11 cellular contexts compared by ENCODE assay signal in the genomic region with DNA sequence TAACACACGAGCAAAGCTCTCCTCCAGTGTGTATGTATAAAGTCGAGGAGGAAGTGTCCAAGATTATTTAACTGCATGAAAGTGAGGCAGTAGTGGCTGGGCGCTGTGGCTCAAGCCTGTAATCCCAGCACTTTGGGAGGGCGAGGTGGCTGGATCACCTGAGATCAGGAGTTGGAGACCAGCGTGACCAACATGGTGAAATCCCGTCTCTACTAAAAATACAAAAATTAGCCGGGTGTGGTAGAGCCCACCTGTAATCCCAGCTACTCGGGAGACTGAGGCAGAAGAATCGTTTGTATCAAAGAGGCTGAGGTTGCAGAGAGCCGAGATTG. TPM values are rescaled to one million over a fixed set of nuclear protein-coding genes. Genes with fewer than 3 reads are reported as not detected.
A peak's percentile ranks its signal among the peaks of the same experiment; 100 is the strongest.
DNase-seq lines count a peak whose midpoint lies in the region; ATAC-seq, FAIRE-seq and TF ChIP-seq lines count a peak whose summit lies in the region.
"Had no signal": no experiment of that assay in that cellular context is flagged by ENCODE, and none has a peak within 500 bp of the region (broad histone marks: within the 10 kb centered on the region; RNA-seq: fewer than 3 reads in every experiment).

No MANE protein-coding gene starts in this region.

- H3K27ac Mint-ChIP-seq in T-helper 2 cell treated with Interferon-gamma antibody and Interleukin-4, amounts not matched to agents 5 μg/mL and 100 μg/mL, for 36 hours: peak overlapping the region; percentile 13
- peak overlapping the region; percentile 59 to 91 (median 69) for H3K27ac Mint-ChIP-seq in nephron
- H3K27ac Mint-ChIP-seq: activated naive CD4-positive, alpha-beta T cell treated with anti-CD3 and anti-CD28 coated beads for 36 hours had no signal

- no peak overlapping the region for H3K4me3 ChIP-seq in OCI-LY1 (ENCODE audit: low read depth, low read length, poor library complexity, severe bottlenecking)
- no peak overlapping the region for H3K4me3 ChIP-seq in K562

- H3K4me3 Mint-ChIP-seq in T-helper 2 cell treated with Interferon-gamma antibody and Interleukin-4, amounts not matched to agents 5 μg/mL and 100 μg/mL, for 36 hours: peak overlapping the region; percentile 90
- H3K4me3 Mint-ChIP-seq in nephron: peak overlapping the region; percentile 96 to 98 (median 98)

- intact Hi-C loops in K562 (cut with micrococcal nuclease): loop anchor here (1.0 to 5.0 kb wide), 7 partner anchors 51 to 260 kb away; no protein-coding TSS in a partner anchor
- intact Hi-C loops in left ventricle myocardium superior (cut with micrococcal nuclease): loop anchor here (10.0 kb wide), 1 partner anchor 257 kb away; the partner anchor contains the start of gene ZNF69

- ATAC-seq in K562 (no peak), HG02840 (IDR thresholded peaks at IDR 0.05; ENCODE audit: low FRiP score, unreplicated experiment) (no peak), GM19397 (IDR thresholded peaks at IDR 0.05; ENCODE audit: unreplicated experiment) (no peak), left ventricle myocardium superior (no peak)

- TF ChIP-seq POLR2A in K562 (conservative IDR thresholded peaks at IDR 0.05): no peak

- no peaks in the 10 kb centered on the region for H3K27me3 Mint-ChIP-seq in T-helper 2 cell treated with Interferon-gamma antibody and Interleukin-4, amounts not matched to agents 5 μg/mL and 100 μg/mL, for 36 hours (ENCODE audit: low read depth)
- H3K27me3 Mint-ChIP-seq in nephron (ENCODE audit: low read depth): peaks cover 3% of the 10 kb centered on the region

- no peaks in the 10 kb centered on the region for H3F3A ChIP-seq in OCI-LY1 (ENCODE audit: insufficient read depth, low read length)

- POLR2A ChIA-PET in K562 (lab: Yijun Ruan, JAX): no interaction called here

- no peak overlapping the region for H3K27ac ChIP-seq in OCI-LY1 (ENCODE audit: low read depth, low read length, poor library complexity, severe bottlenecking)
- no peak overlapping the region for H3K27ac ChIP-seq in K562 (ENCODE audit: extremely low read depth, low read depth, low read length)

- no peak for TF ChIP-seq EP300 in K562 (IDR thresholded peaks at IDR 0.05; ENCODE audit: low read length)

- H3K79me2 ChIP-seq in OCI-LY1 (ENCODE audit: insufficient read depth, low read length): no peaks in the 10 kb centered on the region
- no peaks in the 10 kb centered on the region; the same call in 2 of the 3 replicates for H3K79me2 ChIP-seq in K562 (ENCODE audit: control insufficient read depth, insufficient read depth, low read length)

- H3K4me1 Mint-ChIP-seq in T-helper 2 cell treated with Interferon-gamma antibody and Interleukin-4, amounts not matched to agents 5 μg/mL and 100 μg/mL, for 36 hours (ENCODE audit: low read depth): peaks cover 31% of the 10 kb centered on the region
- H3K4me1 Mint-ChIP-seq in nephron: peaks cover 24% of the 10 kb centered on the region

- H3K9me2 ChIP-seq in OCI-LY1 (ENCODE audit: low read depth, low read length): no peaks in the 10 kb centered on the region

- peaks cover 37% of the 10 kb centered on the region for H3K36me3 Mint-ChIP-seq in T-helper 2 cell treated with Interferon-gamma antibody and Interleukin-4, amounts not matched to agents 5 μg/mL and 100 μg/mL, for 36 hours (ENCODE audit: low read depth)
- peaks cover 91% of the 10 kb centered on the region for H3K36me3 Mint-ChIP-seq in nephron (ENCODE audit: low read depth)

- H3K9me3 ChIP-seq in OCI-LY1 (ENCODE audit: low read length): peaks cover 12% of the 10 kb centered on the region
- H3K9me3 ChIP-seq in K562 (replicated peaks; ENCODE audit: control insufficient read depth, insufficient read depth, low read depth, low read length): peaks cover 5% of the 10 kb centered on the region; the same call in 1 of the 2 replicates

- H2AFZ ChIP-seq in OCI-LY1 (ENCODE audit: low read length): no peak overlapping the region
- H2AFZ ChIP-seq in K562 (ENCODE audit: low read depth, low read length): peak overlapping the region; percentile 87

- FAIRE-seq in K562 (lab: Jason Lieb, UNC): no peak
- FAIRE-seq: A204.1, colon had no signal

- DNase-seq in T-helper 2 cell treated with Interferon-gamma antibody and Interleukin-4, amounts not matched to agents 5 μg/mL and 100 μg/mL, for 36 hours (ENCODE audit: low spot score): no peak
- no peak for DNase-seq in T-helper 2 cell
- DNase-seq in K562 (ENCODE audit: extremely low read depth in 1 of 4, low spot score in 3 of 4): no peak
- DNase-seq in left ventricle myocardium superior: no peak

- in situ Hi-C loops in K562 (cut with MboI): loop anchor here (5.0 to 10.0 kb wide), 3 partner anchors 264 to 479 kb away; partner anchors contain the start of gene ZNF491

- CTCF ChIA-PET in K562 (lab: Yijun Ruan, JAX; ENCODE audit: low intra/inter-chr PET ratio): interaction anchor here (0.6 to 1.2 kb wide), 3 partner anchors 82 to 374 kb away, joined by 3 to 7 read pairs (median 4); no protein-coding TSS in a partner anchor

- H3K4me2 ChIP-seq in OCI-LY1 (ENCODE audit: low read length) (peak overlapping the region; percentile 78), K562 (ENCODE audit: insufficient read depth, low read length) (peak overlapping the region; percentile 85)

- no peak for TF ChIP-seq CTCF in OCI-LY1 (IDR thresholded peaks at IDR 0.05; ENCODE audit: low read length)
- no peak for TF ChIP-seq CTCF in K562 (IDR thresholded peaks at IDR 0.05 in 2 of 3, conservative IDR thresholded peaks at IDR 0.05 in 1 of 3; ENCODE audit: insufficient read depth in 2 of 3, low read depth in 1 of 3, low read length in 3 of 3)
- no peak for TF ChIP-seq CTCF in nephron (IDR thresholded peaks at IDR 0.05; ENCODE audit: unreplicated experiment in 3 of 3)

- peaks cover 23% of the 10 kb centered on the region for H3K9me3 Mint-ChIP-seq in T-helper 2 cell treated with Interferon-gamma antibody and Interleukin-4, amounts not matched to agents 5 μg/mL and 100 μg/mL, for 36 hours
- H3K9me3 Mint-ChIP-seq in nephron: peaks cover 36% of the 10 kb centered on the region

- H3K9ac ChIP-seq in OCI-LY1 (ENCODE audit: low read length) (no peak overlapping the region), K562 (ENCODE audit: insufficient read depth in 1 of 2, low read depth in 2 of 2, low read length in 2 of 2) (no peak overlapping the region)

- H3K36me3 ChIP-seq in OCI-LY1 (ENCODE audit: insufficient read depth, low read length): peaks cover 5% of the 10 kb centered on the region
- H3K36me3 ChIP-seq in K562 (ENCODE audit: control insufficient read depth, insufficient read depth, low read length): peaks cover 3% of the 10 kb centered on the region; the same call in 1 of the 3 replicates

- no peaks in the 10 kb centered on the region for H3K9me1 ChIP-seq in K562 (ENCODE audit: control insufficient read depth, insufficient read depth, low read length)

- H4K20me1 ChIP-seq in OCI-LY1 (ENCODE audit: insufficient read depth, low read length): no peaks in the 10 kb centered on the region
- H4K20me1 ChIP-seq in K562 (replicated peaks; ENCODE audit: control insufficient read depth, insufficient read depth, low read length): no peaks in the 10 kb centered on the region

- BruUV-seq in K562 (replicated peaks; lab: Mats Ljungman, UMichigan): no TSS peak

- 18% methylated on average over 10 of the region's 10 CpGs for WGBS in K562 (ENCODE audit: insufficient coverage, low coverage, missing lambda C conversion rate)

- no peaks in the 10 kb centered on the region for H3K27me3 ChIP-seq in OCI-LY1 (ENCODE audit: insufficient read depth, low read length)
- H3K27me3 ChIP-seq in K562 (ENCODE audit: control insufficient read depth in 2 of 2, insufficient read depth in 2 of 2, low read length in 2 of 2): no peaks in the 10 kb centered on the region; a peak in 1 of 5 replicates

- no peak for TF ChIP-seq RAD21 in K562 (CRISPR knock-in tag; conservative IDR thresholded peaks at IDR 0.05 in 1 of 2, IDR thresholded peaks at IDR 0.05 in 1 of 2)

- H3K4me1 ChIP-seq in OCI-LY1 (ENCODE audit: insufficient read depth, low read length, severe bottlenecking): peaks cover 22% of the 10 kb centered on the region
- H3K4me1 ChIP-seq in K562 (replicated peaks in 1 of 2; ENCODE audit: control insufficient read depth in 2 of 2, insufficient read depth in 2 of 2, low read length in 2 of 2): peaks cover 5 to 12% of the 10 kb centered on the region in 2 experiments; a peak in 4 of 5 replicates

RNA-seq across cellular contexts. Expression of gene ZNF20, which starts 1.2 kb away (rescaled TPM):
- 5.6 and 8.3 TPM in 2 replicates for total RNA-seq in K562 (2011; cell fraction: chromatin; rRNA removed; ENCODE audit: low replicate concordance)
- 6.7 and 7.5 TPM in 2 replicates for total RNA-seq in K562 (2011; cell fraction: nucleolus; rRNA removed)
- 6.6 and 6.7 TPM in 2 replicates for total RNA-seq in K562 (2011; cell fraction: nucleoplasm; rRNA removed)
- total RNA-seq in K562 (2014; rRNA removed) (1.2 and 2.2 TPM in 2 replicates), K562 (2014; rRNA removed; fragmentation: Illumina TruSeq; extraction: Trizol) (3.1 and 3.3 TPM in 2 replicates), K562 (2015; rRNA removed; fragmentation: Illumina TruSeq; extraction: Trizol) (3.7 and 4.1 TPM in 2 replicates), K562 (2021) (1.7 and 3.2 TPM in 2 replicates), left ventricle myocardium superior (1.8 TPM)
- polyA plus RNA-seq in K562 (2011; rRNA removed) (1.7 and 2.4 TPM in 2 replicates), K562 (2014; fragmentation: Illumina TruSeq; extraction: Trizol) (1.3 and 1.4 TPM in 2 replicates), K562 (2014; fragmentation: Nextera tagmentation; extraction: Ambion mirVana) (1 to 10 TPM; 3.3 to 3.4 TPM), K562 (2014; rRNA removed) (1.7 and 2.7 TPM in 2 replicates)
- 0.40 and 0.65 TPM in 2 replicates for polyA plus RNA-seq in K562 (2011; cell fraction: cytosol; rRNA removed)
- polyA plus RNA-seq in K562 (2011; cell fraction: nucleus; rRNA removed): 1.4 and 1.5 TPM in 2 replicates
- polyA plus RNA-seq in K562 (2012): 2.1 and 3.4 TPM in 2 replicates
- polyA minus RNA-seq in K562 (2011; rRNA and poly(A)+ RNA removed): 3.3 and 3.8 TPM in 2 replicates
- polyA minus RNA-seq in K562 (2011; cell fraction: cytosol; rRNA and poly(A)+ RNA removed): 1.1 and 1.2 TPM in 2 replicates
- polyA minus RNA-seq in K562 (2011; cell fraction: nucleus; rRNA and poly(A)+ RNA removed): 2.7 and 3.9 TPM in 2 replicates

RNA-seq across cellular contexts. Expression of gene ZNF625, which starts 15.2 kb away (rescaled TPM):
- total RNA-seq in K562 (2011; cell fraction: chromatin; rRNA removed; ENCODE audit: low replicate concordance): not detected in 2 replicates
- not detected in 2 replicates for total RNA-seq in K562 (2011; cell fraction: nucleolus; rRNA removed)
- not detected in 2 replicates for total RNA-seq in K562 (2011; cell fraction: nucleoplasm; rRNA removed)
- total RNA-seq in K562 (2014; rRNA removed) (not detected in 2 replicates), K562 (2014; rRNA removed; fragmentation: Illumina TruSeq; extraction: Trizol) (0.07 TPM in 1 of 2 replicates, not detected in the other), K562 (2015; rRNA removed; fragmentation: Illumina TruSeq; extraction: Trizol) (not detected in 2 replicates), K562 (2021) (0.09 and 0.13 TPM in 2 replicates), left ventricle myocardium superior (2.9 TPM)
- polyA plus RNA-seq in K562 (2011; rRNA removed) (not detected in 2 replicates), K562 (2014; fragmentation: Illumina TruSeq; extraction: Trizol) (not detected in 2 replicates), K562 (2014; fragmentation: Nextera tagmentation; extraction: Ambion mirVana) (not detected), K562 (2014; rRNA removed) (not detected in 2 replicates)
- polyA plus RNA-seq in K562 (2011; cell fraction: cytosol; rRNA removed): not detected in 2 replicates
- polyA plus RNA-seq in K562 (2011; cell fraction: nucleus; rRNA removed): not detected in 2 replicates
- polyA plus RNA-seq in K562 (2012): 0.07 TPM in 1 of 2 replicates, not detected in the other
- not detected in 2 replicates for polyA minus RNA-seq in K562 (2011; rRNA and poly(A)+ RNA removed)
- polyA minus RNA-seq in K562 (2011; cell fraction: cytosol; rRNA and poly(A)+ RNA removed): not detected in 2 replicates
- not detected in 2 replicates for polyA minus RNA-seq in K562 (2011; cell fraction: nucleus; rRNA and poly(A)+ RNA removed)

RNA-seq across cellular contexts. Expression of gene ZNF136, which starts 21.5 kb away (rescaled TPM):
- total RNA-seq in K562 (2011; cell fraction: chromatin; rRNA removed; ENCODE audit: low replicate concordance): 10.0 and 17.9 TPM in 2 replicates
- total RNA-seq in K562 (2011; cell fraction: nucleolus; rRNA removed): 6.3 TPM in 2 replicates
- 11.4 and 11.9 TPM in 2 replicates for total RNA-seq in K562 (2011; cell fraction: nucleoplasm; rRNA removed)
- 3.5 and 4.5 TPM in 2 replicates for total RNA-seq in K562 (2014; rRNA removed)
- total RNA-seq in K562 (2014; rRNA removed; fragmentation: Illumina TruSeq; extraction: Trizol): 4.2 and 5.1 TPM in 2 replicates
- 4.1 and 5.3 TPM in 2 replicates for total RNA-seq in K562 (2015; rRNA removed; fragmentation: Illumina TruSeq; extraction: Trizol)
- total RNA-seq in K562 (2021): 2.4 and 2.7 TPM in 2 replicates
- polyA plus RNA-seq in K562 (2011; rRNA removed): 2.9 and 4.5 TPM in 2 replicates
- 0.49 and 0.86 TPM in 2 replicates for polyA plus RNA-seq in K562 (2011; cell fraction: cytosol; rRNA removed)
- polyA plus RNA-seq in K562 (2011; cell fraction: nucleus; rRNA removed): 1.3 and 2.2 TPM in 2 replicates
- 2.6 and 2.9 TPM in 2 replicates for polyA plus RNA-seq in K562 (2012)
- polyA plus RNA-seq in K562 (2014; fragmentation: Illumina TruSeq; extraction: Trizol): 3.1 and 3.4 TPM in 2 replicates
- polyA plus RNA-seq in K562 (2014; fragmentation: Nextera tagmentation; extraction: Ambion mirVana): 1 to 10 TPM; 1.0 to 2.5 TPM
- polyA plus RNA-seq in K562 (2014; rRNA removed): 2.9 and 4.1 TPM in 2 replicates
- 5.5 and 5.8 TPM in 2 replicates for polyA minus RNA-seq in K562 (2011; rRNA and poly(A)+ RNA removed)
- 2.0 and 2.2 TPM in 2 replicates for polyA minus RNA-seq in K562 (2011; cell fraction: cytosol; rRNA and poly(A)+ RNA removed)
- polyA minus RNA-seq in K562 (2011; cell fraction: nucleus; rRNA and poly(A)+ RNA removed): 1.6 and 2.6 TPM in 2 replicates
- total RNA-seq in left ventricle myocardium superior: 5.0 TPM
